In the genomic region with DNA sequence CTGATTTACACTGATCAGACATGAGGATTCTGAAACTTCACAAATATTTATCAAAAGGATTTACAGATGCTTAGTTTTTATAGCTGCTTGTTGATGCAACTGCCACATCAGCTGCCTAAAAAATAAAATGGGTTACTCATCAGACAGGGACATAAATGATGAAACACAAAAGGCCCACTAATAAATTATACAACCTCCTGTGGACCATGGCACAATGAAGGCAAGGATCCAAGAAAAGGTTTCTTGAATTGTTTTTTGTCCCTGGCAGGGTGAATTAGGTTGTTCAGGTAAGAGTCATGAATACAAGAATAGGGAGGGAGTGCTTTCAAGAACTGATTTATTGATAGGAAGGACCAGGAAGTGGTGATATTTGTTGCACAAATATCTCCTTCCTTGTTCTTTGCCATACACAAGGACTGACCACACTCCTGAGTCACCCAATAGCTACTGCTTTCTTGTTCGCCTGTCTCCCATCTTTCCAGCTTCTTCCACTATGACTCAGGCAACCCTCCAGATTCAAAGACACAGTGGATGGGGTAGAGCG, we compare ENCODE assay signal across 11 cellular contexts.
DNase-seq lines count a peak whose midpoint lies in the region; ATAC-seq and TF ChIP-seq lines count a peak whose summit lies in the region.
"Had no signal": no experiment of that assay in that cellular context is flagged by ENCODE, and none has a peak within 500 bp of the region (broad histone marks: within the 10 kb centered on the region; RNA-seq: fewer than 3 reads in every experiment).

No MANE protein-coding gene starts in this region.

- in situ Hi-C loops in transverse colon (cut with MboI; ENCODE audit: low pct_ligation_motif_present in 1 of 4, low pct_unique_long_range_greater_than_20kb in 1 of 4, low sequenced_read_pairs in 3 of 4) = loop anchor here in 3 of 4 donors (10.0 to 25.0 kb wide), 2 partner anchors 228 to 546 kb away; no protein-coding TSS in a partner anchor

- no peak for TF ChIP-seq CTCF in AG09309 (IDR thresholded peaks at IDR 0.05; ENCODE audit: control insufficient read depth, insufficient read depth, low read depth, low read length, missing control alignments)
- no peak for TF ChIP-seq CTCF in body of pancreas (IDR thresholded peaks at IDR 0.05)
- no peak for TF ChIP-seq CTCF in left lung (IDR thresholded peaks at IDR 0.05)
- no peak for TF ChIP-seq CTCF in transverse colon (IDR thresholded peaks at IDR 0.05)

- H3K4me1 ChIP-seq in body of pancreas = peaks cover 5% of the 10 kb centered on the region
- H3K4me1 ChIP-seq in left lung = peaks cover 5 to 20% of the 10 kb centered on the region in 2 donors
- H3K4me1 ChIP-seq in transverse colon = peaks cover 0 to 14% (median 0%) of the 10 kb centered on the region in 4 donors

- TF ChIP-seq EP300 in transverse colon (IDR thresholded peaks at IDR 0.05; ENCODE audit: low read depth) = no peak

- DNase-seq in AG09309 (ENCODE audit: low read depth) = peak; percentile 84
- peak; percentile 98 for DNase-seq in M059J (ENCODE audit: low read depth)
- peak in 1 of 4 donors; percentile 17 for DNase-seq in body of pancreas
- no peak for DNase-seq in left lung
- no peak for DNase-seq in SKM-1 (lab: John Stamatoyannopoulos, UW; ENCODE audit: unreplicated experiment)
- DNase-seq in retina = no peak
- no peak for DNase-seq in transverse colon
- DNase-seq: CD8-positive, alpha-beta T cell; NCI-H524 had no signal

- H3K27ac ChIP-seq in body of pancreas = peak overlapping the region in 2 of 4 donors; percentile 19 to 38
- H3K27ac ChIP-seq in left lung = no peak overlapping the region
- peak overlapping the region in 1 of 4 donors; percentile 2 for H3K27ac ChIP-seq in transverse colon

- no peaks in the 10 kb centered on the region for H3K36me3 ChIP-seq in body of pancreas (replicated peaks in 1 of 2; ENCODE audit: insufficient read depth in 1 of 2, low read depth in 2 of 2)
- H3K36me3 ChIP-seq in left lung = no peaks in the 10 kb centered on the region
- no peaks in the 10 kb centered on the region for H3K36me3 ChIP-seq in transverse colon

- intact Hi-C loops in body of pancreas (cut with DNase I) = loop anchor here (10.0 kb wide), 1 partner anchor 548 kb away; no protein-coding TSS in a partner anchor
- intact Hi-C loops in left lung (cut with DNase I) = no loop called here
- intact Hi-C loops in transverse colon (cut with DNase I; ENCODE audit: low total_unique reads) = no loop called here

- WGBS in body of pancreas, 2 donors = 49 to 61% methylated on average over 2 of the region's 2 CpGs
- WGBS in transverse colon (ENCODE audit: low coverage in 1 of 2), 2 donors = 72% methylated on average over 2 of the region's 2 CpGs; no CpG with 5 or more reads in 1 of the 2 donors

- TF ChIP-seq POLR2A in body of pancreas (IDR thresholded peaks at IDR 0.05) = no peak
- no peak for TF ChIP-seq POLR2A in transverse colon (IDR thresholded peaks at IDR 0.05)

- H3K9me3 ChIP-seq in body of pancreas (no peaks in the 10 kb centered on the region), left lung (no peaks in the 10 kb centered on the region), transverse colon (no peaks in the 10 kb centered on the region)

- H3K4me3 ChIP-seq in AG09309 (ENCODE audit: control insufficient read depth, low read depth, low read length) = no peak overlapping the region
- no peak overlapping the region for H3K4me3 ChIP-seq in body of pancreas
- no peak overlapping the region for H3K4me3 ChIP-seq in left lung
- no peak overlapping the region for H3K4me3 ChIP-seq in transverse colon

- H3K27me3 ChIP-seq in body of pancreas (no peaks in the 10 kb centered on the region), left lung (no peaks in the 10 kb centered on the region), transverse colon (no peaks in the 10 kb centered on the region)

- peak; percentile 50 for ATAC-seq in body of pancreas
- peak; percentile 53 for ATAC-seq in left lung
- no peak for ATAC-seq in HG03039 (IDR thresholded peaks at IDR 0.05; ENCODE audit: unreplicated experiment)
- ATAC-seq: CD8-positive, alpha-beta T cell; WTC11 had no signal

Comparison
In these comparisons a context has a peak if more than half of its experiments do, and no peak if none do; other contexts are left out.
1. DNase-seq: peak in AG09309 (single experiment) and M059J (single experiment); none in left lung (0 of 2), SKM-1 (single experiment), retina (single experiment) and transverse colon (single experiment).